In genomic region chr1:212791676-212792395, GRCh38 we compare ENCODE assay signal across 1 cellular context.
TF ChIP-seq lines count a peak whose summit lies in the region.

Gene NSL1 (minus strand): TSS chr1:212791777. CDS start chr1:212791763, 14 bp downstream.
Gene TATDN3 (plus strand): TSS chr1:212791894. CDS start chr1:212791922, 28 bp downstream.

TF ChIP-seq in K562, 482 proteins besides CTCF, POLR2A, EP300 and RAD21 (continued from another document and continues in another):
- TF ChIP-seq ZBTB26 (CRISPR knock-in tag; IDR thresholded peaks at IDR 0.05) = no peak
- TF ChIP-seq ZNF507 (tag; conservative IDR thresholded peaks at IDR 0.05) = no peak
- TF ChIP-seq NFATC3 (IDR thresholded peaks at IDR 0.05) = peak; percentile 69; the same call in 1 of the 2 replicates
- TF ChIP-seq ZNF57 (CRISPR knock-in tag; IDR thresholded peaks at IDR 0.05) = no peak
- no peak for TF ChIP-seq ADNP (tag; IDR thresholded peaks at IDR 0.05)
- TF ChIP-seq JUND (IDR thresholded peaks at IDR 0.05; ENCODE audit: borderline replicate concordance, low read depth, low read length) = peak; percentile 89
- TF ChIP-seq JUND (tag; IDR thresholded peaks at IDR 0.05; ENCODE audit: borderline replicate concordance, low read depth, low read length) = peak; percentile 85; the same call in 2 of the 3 replicates
- no peak for TF ChIP-seq ZNF277 (CRISPR knock-in tag; IDR thresholded peaks at IDR 0.05; ENCODE audit: borderline replicate concordance)
- TF ChIP-seq SRSF1 (IDR thresholded peaks at IDR 0.05; ENCODE audit: low read depth, low read length) = no peak
- TF ChIP-seq ZNF124 (CRISPR knock-in tag; IDR thresholded peaks at IDR 0.05) = no peak
- peak; percentile 98 for TF ChIP-seq MTA3 (IDR thresholded peaks at IDR 0.05; ENCODE audit: borderline replicate concordance)
- 0 out of 2 replicates have a peak, but pooled peaks have one; percentile 76 for TF ChIP-seq FOXK1 (CRISPR knock-in tag; IDR thresholded peaks at IDR 0.05; ENCODE audit: borderline replicate concordance)
- no peak; the same call in 1 of the 2 replicates for TF ChIP-seq PHB2 (IDR thresholded peaks at IDR 0.05; ENCODE audit: low read depth)
- peak; percentile 75; the same call in 1 of the 2 replicates for TF ChIP-seq CREB3L1 (IDR thresholded peaks at IDR 0.05; ENCODE audit: borderline replicate concordance, low read depth)
- peak; percentile 12; the same call in 1 of the 2 replicates for TF ChIP-seq E2F4 (CRISPR knock-in tag; IDR thresholded peaks at IDR 0.05; ENCODE audit: low read depth)
- peak; percentile 93 for TF ChIP-seq ESRRA (IDR thresholded peaks at IDR 0.05; ENCODE audit: borderline replicate concordance, low read depth)
- TF ChIP-seq L3MBTL2 (IDR thresholded peaks at IDR 0.05) = peak; percentile 72
- peak; percentile 70; the same call in 1 of the 2 replicates for TF ChIP-seq MXI1 (IDR thresholded peaks at IDR 0.05; ENCODE audit: low read depth, low read length)
- no peak for TF ChIP-seq MCM5 (IDR thresholded peaks at IDR 0.05; ENCODE audit: low read depth)
- TF ChIP-seq HDAC6 (IDR thresholded peaks at IDR 0.05; ENCODE audit: low read depth, low read length) = 0 out of 2 replicates have a peak, but pooled peaks have one; percentile 25
- TF ChIP-seq CEBPG (CRISPR knock-in tag; IDR thresholded peaks at IDR 0.05) = 0 out of 2 replicates have a peak, but pooled peaks have one; percentile 41
- no peak for TF ChIP-seq CEBPG (tag; conservative IDR thresholded peaks at IDR 0.05 in 1 of 2, IDR thresholded peaks at IDR 0.05 in 1 of 2)
- peak; percentile 78 for TF ChIP-seq NFIC (IDR thresholded peaks at IDR 0.05)
- peak; percentile 98 for TF ChIP-seq C11orf30 (IDR thresholded peaks at IDR 0.05; ENCODE audit: low read depth)
- peak; percentile 53 for TF ChIP-seq ARID1B (IDR thresholded peaks at IDR 0.05)
- TF ChIP-seq ZZZ3 (IDR thresholded peaks at IDR 0.05) = peak; percentile 74; the same call in 1 of the 2 replicates
- TF ChIP-seq ZNF3 (CRISPR knock-in tag; IDR thresholded peaks at IDR 0.05) = no peak
- peak; percentile 32; the same call in 1 of the 2 replicates for TF ChIP-seq ZBTB33 (CRISPR knock-in tag; IDR thresholded peaks at IDR 0.05)
- TF ChIP-seq ATF2 (CRISPR knock-in tag; IDR thresholded peaks at IDR 0.05) = no peak
- peak; percentile 65 for TF ChIP-seq TCF3 (CRISPR knock-in tag; IDR thresholded peaks at IDR 0.05)
- no peak for TF ChIP-seq CREBBP (IDR thresholded peaks at IDR 0.05; ENCODE audit: low read depth, low read length)
- TF ChIP-seq POU5F1 (IDR thresholded peaks at IDR 0.05; ENCODE audit: borderline replicate concordance, low read depth, low read length, partially characterized antibody) = peak; percentile 64
- peak; percentile 11; the same call in 1 of the 2 replicates for TF ChIP-seq ELK3 (CRISPR knock-in tag; IDR thresholded peaks at IDR 0.05)
- no peak for TF ChIP-seq ZNF79 (CRISPR knock-in tag; IDR thresholded peaks at IDR 0.05; ENCODE audit: low read depth)
- TF ChIP-seq HNRNPUL1 (IDR thresholded peaks at IDR 0.05; ENCODE audit: low read length) = 0 out of 2 replicates have a peak, but pooled peaks have one; percentile 30
- TF ChIP-seq ZBTB12 (CRISPR knock-in tag; IDR thresholded peaks at IDR 0.05) = 0 out of 2 replicates have a peak, but pooled peaks have one; percentile 33
- peak; percentile 44; the same call in 1 of the 2 replicates for TF ChIP-seq ZNF592 (IDR thresholded peaks at IDR 0.05)
- TF ChIP-seq ZBTB1 (CRISPR knock-in tag; IDR thresholded peaks at IDR 0.05; ENCODE audit: borderline replicate concordance, low read depth) = no peak; the same call in 1 of the 2 replicates
- TF ChIP-seq STAT5B (CRISPR knock-in tag; IDR thresholded peaks at IDR 0.05) = no peak
- TF ChIP-seq SAFB (IDR thresholded peaks at IDR 0.05; ENCODE audit: borderline replicate concordance, low read depth, low read length) = no peak
- TF ChIP-seq ZBTB11 (CRISPR knock-in tag; IDR thresholded peaks at IDR 0.05) = peak; percentile 99 to 100 (median 99)
- peak; percentile 99 for TF ChIP-seq TAF9B (IDR thresholded peaks at IDR 0.05; ENCODE audit: partially characterized antibody)
- TF ChIP-seq POLR3G (IDR thresholded peaks at IDR 0.05; ENCODE audit: extremely low read depth, insufficient read length, insufficient replicate concordance) = no peak
- TF ChIP-seq FOS (IDR thresholded peaks at IDR 0.05; ENCODE audit: extremely low read depth, insufficient read length) = no peak
